8 cellular contexts compared by ENCODE assay signal in genomic region chr4:143335979-143336827, GRCh38. TPM values are rescaled to one million over a fixed set of nuclear protein-coding genes. Genes with fewer than 3 reads are reported as not detected.
DNase-seq lines count a peak whose midpoint lies in the region; ATAC-seq, FAIRE-seq and TF ChIP-seq lines count a peak whose summit lies in the region.

No MANE protein-coding gene starts in this region.

- no peak for TF ChIP-seq EP300 in gastroesophageal sphincter (IDR thresholded peaks at IDR 0.05)

- H3K27ac Mint-ChIP-seq in activated naive CD4-positive, alpha-beta T cell treated with anti-CD3 and anti-CD28 coated beads, Interleukin-2, amount 50 U/mL, for 24 hours: no peak overlapping the region
- peak overlapping the region; percentile 93 for H3K27ac Mint-ChIP-seq in neural progenitor cell

- TF ChIP-seq CTCF in gastroesophageal sphincter (IDR thresholded peaks at IDR 0.05) (peak in 1 of 4 experiments; percentile 60), neural progenitor cell (IDR thresholded peaks at IDR 0.05) (peak; percentile 19)

- peak overlapping the region; percentile 80 for H3K9ac ChIP-seq in neural progenitor cell

- WGBS in gastroesophageal sphincter (ENCODE audit: low coverage in 1 of 2), 2 donors: no CpG with 5 or more reads among the region's 88 CpGs
- 0 to 1% methylated on average over 50 to 88 of the region's 88 CpGs for WGBS in aorta, 2 donors

- H3K36me3 Mint-ChIP-seq in activated naive CD4-positive, alpha-beta T cell treated with anti-CD3 and anti-CD28 coated beads, Interleukin-2, amount 50 U/mL, for 24 hours: no peaks in the 10 kb centered on the region
- H3K36me3 Mint-ChIP-seq in neural progenitor cell: no peaks in the 10 kb centered on the region

- peaks cover 33% of the 10 kb centered on the region for H3F3A ChIP-seq in neural progenitor cell (ENCODE audit: low read depth)

- peak overlapping the region in 3 of 4 donors; percentile 90 to 99 (median 91) for H3K27ac ChIP-seq in gastroesophageal sphincter
- H3K27ac ChIP-seq in neural progenitor cell: peak overlapping the region; percentile 99
- peak overlapping the region; percentile 78 to 79 for H3K27ac ChIP-seq in aorta (ENCODE audit: low read depth in 1 of 2, low read length in 2 of 2)

- no peaks in the 10 kb centered on the region for H3K9me3 Mint-ChIP-seq in activated naive CD4-positive, alpha-beta T cell treated with anti-CD3 and anti-CD28 coated beads, Interleukin-2, amount 50 U/mL, for 24 hours
- H3K9me3 Mint-ChIP-seq in neural progenitor cell: no peaks in the 10 kb centered on the region

- H3K4me3 ChIP-seq in gastroesophageal sphincter (peak overlapping the region; percentile 89 to 93), neural progenitor cell (peak overlapping the region; percentile 71), aorta (ENCODE audit: low read length in 2 of 2) (peak overlapping the region; percentile 84 to 90)

- H3K36me3 ChIP-seq in gastroesophageal sphincter (no peaks in the 10 kb centered on the region), neural progenitor cell (no peaks in the 10 kb centered on the region), aorta (ENCODE audit: control insufficient read depth in 1 of 2, insufficient read depth in 2 of 2, low read length in 1 of 2) (no peaks in the 10 kb centered on the region)

- H3K4me1 Mint-ChIP-seq in activated naive CD4-positive, alpha-beta T cell treated with anti-CD3 and anti-CD28 coated beads, Interleukin-2, amount 50 U/mL, for 24 hours: peaks cover 5% of the 10 kb centered on the region
- H3K4me1 Mint-ChIP-seq in neural progenitor cell: peaks cover 13% of the 10 kb centered on the region

- H4K20me1 ChIP-seq in neural progenitor cell (ENCODE audit: low read depth): peaks cover 40% of the 10 kb centered on the region

- DNase-seq in D341Med (ENCODE audit: low spot score) (peak; percentile 84), GM19239 (ENCODE audit: insufficient read length, low spot score) (peak; percentile 37), NCI-H748 (lab: John Stamatoyannopoulos, UW; ENCODE audit: unreplicated experiment) (peak; percentile 78), neural progenitor cell (ENCODE audit: low spot score) (peak; percentile 95), aorta (peak; percentile 94 to 96)

- peak overlapping the region; percentile 74 for H3K4me2 ChIP-seq in neural progenitor cell

- H3K27me3 ChIP-seq in gastroesophageal sphincter (no peaks in the 10 kb centered on the region), neural progenitor cell (no peaks in the 10 kb centered on the region), aorta (ENCODE audit: control insufficient read depth in 1 of 2, insufficient read depth in 2 of 2, low read length in 1 of 2) (no peaks in the 10 kb centered on the region)

- intact Hi-C loops in aorta (cut with DNase I): loop anchor here (2.0 to 5.0 kb wide), 6 partner anchors 25 to 146 kb away; no protein-coding TSS in a partner anchor

- H3K79me2 ChIP-seq in neural progenitor cell (ENCODE audit: low read depth): peaks cover 37% of the 10 kb centered on the region

- peak; percentile 47 for ATAC-seq in HG03280 (IDR thresholded peaks at IDR 0.05; ENCODE audit: unreplicated experiment)
- ATAC-seq in gastroesophageal sphincter: peak; percentile 92
- ATAC-seq in aorta (ENCODE audit: low FRiP score): peak; percentile 95

- peak overlapping the region; percentile 85 for H3K4me3 Mint-ChIP-seq in activated naive CD4-positive, alpha-beta T cell treated with anti-CD3 and anti-CD28 coated beads, Interleukin-2, amount 50 U/mL, for 24 hours
- H3K4me3 Mint-ChIP-seq in neural progenitor cell: peak overlapping the region; percentile 100

- H2AFZ ChIP-seq in neural progenitor cell (replicated peaks): peak overlapping the region; percentile 97

- H3K4me1 ChIP-seq in gastroesophageal sphincter: peaks cover 0 to 12% (median 6%) of the 10 kb centered on the region in 3 donors
- H3K4me1 ChIP-seq in neural progenitor cell: peaks cover 7% of the 10 kb centered on the region
- H3K4me1 ChIP-seq in aorta (ENCODE audit: control insufficient read depth in 1 of 2, insufficient read depth in 2 of 2, low read length in 2 of 2): peaks cover 0 to 3% of the 10 kb centered on the region in 2 donors

- peak; percentile 20 to 46 for TF ChIP-seq POLR2A in gastroesophageal sphincter (IDR thresholded peaks at IDR 0.05)

- H3K27me3 Mint-ChIP-seq in activated naive CD4-positive, alpha-beta T cell treated with anti-CD3 and anti-CD28 coated beads, Interleukin-2, amount 50 U/mL, for 24 hours: peaks cover 27% of the 10 kb centered on the region
- H3K27me3 Mint-ChIP-seq in neural progenitor cell (ENCODE audit: insufficient read depth, low read depth): peaks cover 2% of the 10 kb centered on the region

- H3K9me3 ChIP-seq in gastroesophageal sphincter (no peaks in the 10 kb centered on the region), neural progenitor cell (ENCODE audit: low read depth) (no peaks in the 10 kb centered on the region), aorta (ENCODE audit: control insufficient read depth, low read length) (no peaks in the 10 kb centered on the region)

- FAIRE-seq in GM19239 (lab: Jason Lieb, UNC): peak; percentile 81

RNA-seq across cellular contexts. Expression of gene GAB1, which starts 0.5 kb away (rescaled TPM):
- total RNA-seq in gastroesophageal sphincter (100 to 1,000 TPM; 102 to 129 (median 118) TPM), neural progenitor cell (ENCODE audit: low replicate concordance) (22.6 and 31.3 TPM in 2 replicates), aorta (100 to 1,000 TPM in 1 of 2 donors, 10 to 100 TPM in 1; 98.0 to 107 TPM)
- polyA plus RNA-seq in aorta: 10 to 100 TPM; 10.5 to 12.0 TPM

Comparison
In these comparisons a context has a peak if more than half of its experiments do, and no peak if none do; other contexts are left out.
1. Peak in every context shown above with its lines: DNase-seq, ATAC-seq, H3K4me3 ChIP-seq and H3K27ac ChIP-seq.
2. DNase-seq: peak in every context shown above with its lines; median percentile 95 in neural progenitor cell; 95 in aorta; 84 in D341Med; 78 in NCI-H748; 37 in GM19239.